18 cellular contexts compared by ENCODE assay signal in genomic region chr5:157301066-157301465, GRCh38. TPM values are rescaled to one million over a fixed set of nuclear protein-coding genes. Genes with fewer than 3 reads are reported as not detected.
DNase-seq lines count a peak whose midpoint lies in the region; ATAC-seq lines count a peak whose summit lies in the region.
"Had no signal": no experiment of that assay in that cellular context is flagged by ENCODE, and none has a peak within 500 bp of the region (broad histone marks: within the 10 kb centered on the region; RNA-seq: fewer than 3 reads in every experiment).

No MANE protein-coding gene starts in this region.

- no peak for DNase-seq in activated naive CD4-positive, alpha-beta T cell treated with anti-CD3 and anti-CD28 coated beads for 36 hours
- DNase-seq in activated naive CD4-positive, alpha-beta T cell treated with anti-CD3 and anti-CD28 coated beads, Interleukin-2, amount 50 U/mL, for 16 hours: no peak
- no peak for DNase-seq in T-cell
- no peak for DNase-seq in activated naive CD8-positive, alpha-beta T cell treated with anti-CD3 and anti-CD28 coated beads, Interleukin-2, amount 50 U/mL, for 24 hours
- DNase-seq in stimulated activated effector memory CD8-positive, alpha-beta T cell treated with anti-CD3 and anti-CD28 coated beads, Interleukin-12 subunit alpha, Interleukin-12 subunit beta, amount 100 ng/mL, for 72 hours (ENCODE audit: low spot score in 2 of 2): no peak
- DNase-seq: ACHN, brain microvascular endothelial cell, hypothalamus, Kasumi-1, left ventricle myocardium inferior, NCI-H1436, NCI-H748 treated with DMSO at 0.1 percent for 48 hours, Peyer's patch, SHP77 treated with DMSO at 0.1 percent for 48 hours had no signal

- H3K27me3 Mint-ChIP-seq in activated naive CD4-positive, alpha-beta T cell treated with anti-CD3 and anti-CD28 coated beads for 36 hours (ENCODE audit: low read depth): no peaks in the 10 kb centered on the region
- no peaks in the 10 kb centered on the region for H3K27me3 Mint-ChIP-seq in T-cell
- no peaks in the 10 kb centered on the region for H3K27me3 Mint-ChIP-seq in activated naive CD8-positive, alpha-beta T cell treated with anti-CD3 and anti-CD28 coated beads, Interleukin-2, amount 50 U/mL, for 24 hours

- CTCF ChIA-PET in activated naive CD4-positive, alpha-beta T cell treated with anti-CD3 and anti-CD28 coated beads for 36 hours (lab: Charles Lee): interaction anchor here (1.2 to 1.6 kb wide), 5 partner anchors 11 to 44 kb away, joined by 3 to 4 read pairs (median 4); no protein-coding TSS in a partner anchor
- CTCF ChIA-PET in T-cell (lab: Charles Lee): interaction anchor here in 1 of 2 donors (0.8 to 1.0 kb wide), 2 partner anchors 27 to 158 kb away, joined by 3 read pairs; partner anchors contain the start of gene MED7

- H3K4me1 Mint-ChIP-seq in activated naive CD4-positive, alpha-beta T cell treated with anti-CD3 and anti-CD28 coated beads for 36 hours (ENCODE audit: low read depth): peaks cover 47% of the 10 kb centered on the region
- peaks cover 48 to 55% (median 51%) of the 10 kb centered on the region in 3 donors for H3K4me1 Mint-ChIP-seq in T-cell
- peaks cover 34% of the 10 kb centered on the region for H3K4me1 Mint-ChIP-seq in activated naive CD8-positive, alpha-beta T cell treated with anti-CD3 and anti-CD28 coated beads, Interleukin-2, amount 50 U/mL, for 24 hours
- H3K4me1 Mint-ChIP-seq in stimulated activated effector memory CD8-positive, alpha-beta T cell treated with anti-CD3 and anti-CD28 coated beads, Interleukin-12 subunit alpha, Interleukin-12 subunit beta, amount 100 ng/mL, for 72 hours: peaks cover 56% of the 10 kb centered on the region

- H3K9me3 Mint-ChIP-seq in activated naive CD4-positive, alpha-beta T cell treated with anti-CD3 and anti-CD28 coated beads for 36 hours: no peaks in the 10 kb centered on the region
- no peaks in the 10 kb centered on the region for H3K9me3 Mint-ChIP-seq in T-cell
- H3K9me3 Mint-ChIP-seq in activated naive CD8-positive, alpha-beta T cell treated with anti-CD3 and anti-CD28 coated beads, Interleukin-2, amount 50 U/mL, for 24 hours: no peaks in the 10 kb centered on the region
- no peaks in the 10 kb centered on the region for H3K9me3 Mint-ChIP-seq in stimulated activated effector memory CD8-positive, alpha-beta T cell treated with anti-CD3 and anti-CD28 coated beads, Interleukin-12 subunit alpha, Interleukin-12 subunit beta, amount 100 ng/mL, for 72 hours
- H3K9me3 Mint-ChIP-seq: activated T-helper 1 cell treated with anti-CD3 and anti-CD28 coated beads, Interleukin-12 subunit alpha, Interleukin-12 subunit beta, Interleukin-2, Interleukin-4 antibody, amounts not matched to agents 30 ng/mL and 10 ng/mL and 1 ng/mL, durations not matched to agents 14 hours and 24 hours and 36 hours had no signal

- H3K36me3 Mint-ChIP-seq in activated naive CD4-positive, alpha-beta T cell treated with anti-CD3 and anti-CD28 coated beads for 36 hours (ENCODE audit: low read depth): peaks cover 67% of the 10 kb centered on the region
- peaks cover 68% of the 10 kb centered on the region for H3K36me3 Mint-ChIP-seq in T-cell
- peaks cover 60% of the 10 kb centered on the region for H3K36me3 Mint-ChIP-seq in activated naive CD8-positive, alpha-beta T cell treated with anti-CD3 and anti-CD28 coated beads, Interleukin-2, amount 50 U/mL, for 24 hours (ENCODE audit: low read depth)
- peaks cover 100% of the 10 kb centered on the region for H3K36me3 Mint-ChIP-seq in stimulated activated effector memory CD8-positive, alpha-beta T cell treated with anti-CD3 and anti-CD28 coated beads, Interleukin-12 subunit alpha, Interleukin-12 subunit beta, amount 100 ng/mL, for 72 hours

- peak overlapping the region; percentile 78 for H3K27ac Mint-ChIP-seq in activated naive CD4-positive, alpha-beta T cell treated with anti-CD3 and anti-CD28 coated beads for 36 hours
- H3K27ac Mint-ChIP-seq in T-cell: peak overlapping the region; percentile 91 to 96
- peak overlapping the region; percentile 44 for H3K27ac Mint-ChIP-seq in activated naive CD8-positive, alpha-beta T cell treated with anti-CD3 and anti-CD28 coated beads, Interleukin-2, amount 50 U/mL, for 24 hours
- H3K27ac Mint-ChIP-seq in stimulated activated effector memory CD8-positive, alpha-beta T cell treated with anti-CD3 and anti-CD28 coated beads, Interleukin-12 subunit alpha, Interleukin-12 subunit beta, amount 100 ng/mL, for 72 hours: peak overlapping the region; percentile 89
- H3K27ac Mint-ChIP-seq: activated T-helper 1 cell treated with anti-CD3 and anti-CD28 coated beads, Interleukin-12 subunit alpha, Interleukin-12 subunit beta, Interleukin-2, Interleukin-4 antibody, amounts not matched to agents 30 ng/mL and 10 ng/mL and 1 ng/mL, durations not matched to agents 14 hours and 24 hours and 36 hours; nephron had no signal

- intact Hi-C loops in activated naive CD4-positive, alpha-beta T cell treated with anti-CD3 and anti-CD28 coated beads for 36 hours (cut with micrococcal nuclease): no loop called here

- H3K4me3 Mint-ChIP-seq in activated naive CD4-positive, alpha-beta T cell treated with anti-CD3 and anti-CD28 coated beads for 36 hours: no peak overlapping the region
- H3K4me3 Mint-ChIP-seq in T-cell: no peak overlapping the region
- no peak overlapping the region for H3K4me3 Mint-ChIP-seq in activated naive CD8-positive, alpha-beta T cell treated with anti-CD3 and anti-CD28 coated beads, Interleukin-2, amount 50 U/mL, for 24 hours
- no peak overlapping the region for H3K4me3 Mint-ChIP-seq in stimulated activated effector memory CD8-positive, alpha-beta T cell treated with anti-CD3 and anti-CD28 coated beads, Interleukin-12 subunit alpha, Interleukin-12 subunit beta, amount 100 ng/mL, for 72 hours
- H3K4me3 Mint-ChIP-seq: activated T-helper 1 cell treated with anti-CD3 and anti-CD28 coated beads, Interleukin-12 subunit alpha, Interleukin-12 subunit beta, Interleukin-2, Interleukin-4 antibody, amounts not matched to agents 30 ng/mL and 10 ng/mL and 1 ng/mL, durations not matched to agents 14 hours and 24 hours and 36 hours; nephron had no signal

- ATAC-seq in T-cell (replicated peaks in 1 of 4): no peak
- no peak for ATAC-seq in activated naive CD8-positive, alpha-beta T cell treated with anti-CD3 and anti-CD28 coated beads, Interleukin-2, amount 50 U/mL, for 24 hours
- peak; percentile 32 for ATAC-seq in stimulated activated effector memory CD8-positive, alpha-beta T cell treated with anti-CD3 and anti-CD28 coated beads, Interleukin-12 subunit alpha, Interleukin-12 subunit beta, amount 100 ng/mL, for 72 hours
- ATAC-seq in GM19035 (IDR thresholded peaks at IDR 0.05; ENCODE audit: unreplicated experiment): no peak
- ATAC-seq in HG03039 (IDR thresholded peaks at IDR 0.05; ENCODE audit: unreplicated experiment): no peak

- POLR2A ChIA-PET in T-cell (lab: Charles Lee): no interaction called here

RNA-seq across cellular contexts. Expression of gene CYFIP2, which starts 35.1 kb away (rescaled TPM):
- 100 to 1,000 TPM; 490 to 492 TPM for total RNA-seq in activated naive CD4-positive, alpha-beta T cell treated with anti-CD3 and anti-CD28 coated beads for 36 hours
- 100 to 1,000 TPM; 362 to 497 (median 398) TPM for total RNA-seq in T-cell
